In genomic region chr7:40500209-40500608, GRCh38 we compare ENCODE assay signal across 24 cellular contexts.
"Had no signal": no experiment of that assay in that cellular context is flagged by ENCODE, and none has a peak within 500 bp of the region (broad histone marks: within the 10 kb centered on the region; RNA-seq: fewer than 3 reads in every experiment).

No MANE protein-coding gene starts in this region.

- H3K36me3 ChIP-seq: breast epithelium, left ventricle myocardium inferior, neutrophil, uterus had no signal

- ATAC-seq: activated CD8-positive, alpha-beta T cell treated with anti-CD3 and anti-CD28 coated beads for 36 hours; activated naive CD8-positive, alpha-beta T cell treated with anti-CD3 and anti-CD28 coated beads, Interleukin-2, amount 50 U/mL, for 24 hours; activated T-cell treated with anti-CD3 and anti-CD28 coated beads, Interleukin-2, amount 50 U/mL, for 4 hours; activated T-helper 17 cell treated with anti-CD3 and anti-CD28 coated beads, Interleukin-2, amount 50 U/mL, for 72 hours; esophagus mucosa; psoas muscle; T-cell had no signal

- H3K4me1 ChIP-seq: breast epithelium, left ventricle myocardium inferior, parathyroid adenoma, psoas muscle, uterus had no signal

- H3K4me3 ChIP-seq: breast epithelium, left ventricle myocardium inferior, psoas muscle, uterus had no signal

- H2AFZ ChIP-seq: parathyroid adenoma had no signal

- H3K4me3 Mint-ChIP-seq: activated B cell treated with CpG ODN at 0.5 μM for 24 hours; activated CD8-positive, alpha-beta T cell treated with anti-CD3 and anti-CD28 coated beads for 36 hours; activated naive CD4-positive, alpha-beta T cell treated with anti-CD3 and anti-CD28 coated beads, Interleukin-2, amount 50 U/mL, for 24 hours; activated naive CD8-positive, alpha-beta T cell treated with anti-CD3 and anti-CD28 coated beads, Interleukin-2, amount 50 U/mL, for 24 hours; activated T-cell treated with anti-CD3 and anti-CD28 coated beads, Interleukin-2, amount 50 U/mL, for 4 hours; activated T-helper 17 cell treated with anti-CD3 and anti-CD28 coated beads, Interleukin-2, amount 50 U/mL, for 72 hours; dendritic cell treated with granulocyte-macrophage colony-stimulating factor and Interleukin-4, amounts not matched to agents 40 ng/mL and 50 ng/mL, for 4 days; endodermal cell; nephron progenitor cell; T-cell; type B pancreatic cell had no signal

- H3K9me3 ChIP-seq: breast epithelium, left ventricle myocardium inferior, neutrophil, psoas muscle, uterus had no signal

- H3K27me3 ChIP-seq: breast epithelium, neutrophil, uterus had no signal

- DNase-seq: activated B cell treated with CpG ODN at 0.5 μM for 24 hours; activated CD4-positive, alpha-beta T cell treated with anti-CD3 and anti-CD28 coated beads, Interleukin-2, amount 50 U/mL, for 1 hour; activated CD8-positive, alpha-beta T cell treated with anti-CD3 and anti-CD28 coated beads for 36 hours; activated gamma-delta T cell treated with Interleukin-2 at 50 U/mL for 16 hours; activated naive CD8-positive, alpha-beta T cell treated with anti-CD3 and anti-CD28 coated beads, Interleukin-2, amount 50 U/mL, for 24 hours; activated T-cell treated with anti-CD3 and anti-CD28 coated beads, Interleukin-2, amount 50 U/mL, for 4 hours; amygdala; central memory CD4-positive, alpha-beta T cell; endodermal cell; left ventricle myocardium inferior; nephron progenitor cell; psoas muscle; stimulated activated CD4-positive, alpha-beta T cell treated with anti-CD3 and anti-CD28 coated beads, Interleukin-2, amount 100 ng/mL, for 48 hours; stimulated activated naive CD4-positive, alpha-beta T cell treated with Interleukin-2 at 50 U/mL for 16 hours; T-cell; uterus had no signal

- H3K36me3 Mint-ChIP-seq: activated naive CD4-positive, alpha-beta T cell treated with anti-CD3 and anti-CD28 coated beads, Interleukin-2, amount 50 U/mL, for 24 hours; T-cell; type B pancreatic cell had no signal

- H3K9ac ChIP-seq: parathyroid adenoma had no signal

- H3K79me2 ChIP-seq: parathyroid adenoma had no signal

- H3K27me3 Mint-ChIP-seq: activated B cell treated with CpG ODN at 0.5 μM for 24 hours; activated CD8-positive, alpha-beta T cell treated with anti-CD3 and anti-CD28 coated beads for 36 hours; activated naive CD4-positive, alpha-beta T cell treated with anti-CD3 and anti-CD28 coated beads, Interleukin-2, amount 50 U/mL, for 24 hours; activated naive CD8-positive, alpha-beta T cell treated with anti-CD3 and anti-CD28 coated beads, Interleukin-2, amount 50 U/mL, for 24 hours; activated T-helper 17 cell treated with anti-CD3 and anti-CD28 coated beads, Interleukin-2, amount 50 U/mL, for 72 hours; dendritic cell treated with granulocyte-macrophage colony-stimulating factor and Interleukin-4, amounts not matched to agents 40 ng/mL and 50 ng/mL, for 4 days; T-cell; type B pancreatic cell had no signal

- H3K9me3 Mint-ChIP-seq: activated B cell treated with CpG ODN at 0.5 μM for 24 hours; activated CD8-positive, alpha-beta T cell treated with anti-CD3 and anti-CD28 coated beads for 36 hours; activated naive CD4-positive, alpha-beta T cell treated with anti-CD3 and anti-CD28 coated beads, Interleukin-2, amount 50 U/mL, for 24 hours; activated naive CD8-positive, alpha-beta T cell treated with anti-CD3 and anti-CD28 coated beads, Interleukin-2, amount 50 U/mL, for 24 hours; activated T-cell treated with anti-CD3 and anti-CD28 coated beads, Interleukin-2, amount 50 U/mL, for 4 hours; activated T-helper 17 cell treated with anti-CD3 and anti-CD28 coated beads, Interleukin-2, amount 50 U/mL, for 72 hours; dendritic cell treated with granulocyte-macrophage colony-stimulating factor and Interleukin-4, amounts not matched to agents 40 ng/mL and 50 ng/mL, for 4 days; endodermal cell; nephron progenitor cell; T-cell; type B pancreatic cell had no signal

- H3K4me1 Mint-ChIP-seq: activated B cell treated with CpG ODN at 0.5 μM for 24 hours; activated naive CD4-positive, alpha-beta T cell treated with anti-CD3 and anti-CD28 coated beads, Interleukin-2, amount 50 U/mL, for 24 hours; activated naive CD8-positive, alpha-beta T cell treated with anti-CD3 and anti-CD28 coated beads, Interleukin-2, amount 50 U/mL, for 24 hours; activated T-helper 17 cell treated with anti-CD3 and anti-CD28 coated beads, Interleukin-2, amount 50 U/mL, for 72 hours; endodermal cell; nephron progenitor cell; T-cell had no signal

- H3K27ac ChIP-seq: breast epithelium, left ventricle myocardium inferior, neutrophil, parathyroid adenoma, psoas muscle, uterus had no signal

- H3K27ac Mint-ChIP-seq: activated B cell treated with CpG ODN at 0.5 μM for 24 hours; activated CD8-positive, alpha-beta T cell treated with anti-CD3 and anti-CD28 coated beads for 36 hours; activated naive CD4-positive, alpha-beta T cell treated with anti-CD3 and anti-CD28 coated beads, Interleukin-2, amount 50 U/mL, for 24 hours; activated naive CD8-positive, alpha-beta T cell treated with anti-CD3 and anti-CD28 coated beads, Interleukin-2, amount 50 U/mL, for 24 hours; activated T-helper 17 cell treated with anti-CD3 and anti-CD28 coated beads, Interleukin-2, amount 50 U/mL, for 72 hours; dendritic cell treated with granulocyte-macrophage colony-stimulating factor and Interleukin-4, amounts not matched to agents 40 ng/mL and 50 ng/mL, for 4 days; endodermal cell; nephron progenitor cell; T-cell; type B pancreatic cell had no signal
